1 cellular context compared by ENCODE assay signal in genomic region chr2:121041516-121041915, GRCh38.
TF ChIP-seq lines count a peak whose summit lies in the region.

No MANE protein-coding gene starts in this region.

TF ChIP-seq in A549, 52 proteins besides CTCF, POLR2A, EP300 and RAD21 (continued from another document):
- no peak for TF ChIP-seq ESRRA (IDR thresholded peaks at IDR 0.05; ENCODE audit: borderline replicate concordance, low read length)
- no peak for TF ChIP-seq JUNB (IDR thresholded peaks at IDR 0.05)
- no peak for TF ChIP-seq MYC (IDR thresholded peaks at IDR 0.05; ENCODE audit: borderline replicate concordance, low read length)
